16 cellular contexts compared by ENCODE assay signal in genomic region chr22:19596680-19597398, GRCh38.
DNase-seq lines count a peak whose midpoint lies in the region; ATAC-seq and TF ChIP-seq lines count a peak whose summit lies in the region.
"Had no signal": no experiment of that assay in that cellular context is flagged by ENCODE, and none has a peak within 500 bp of the region (broad histone marks: within the 10 kb centered on the region; RNA-seq: fewer than 3 reads in every experiment).

No MANE protein-coding gene starts in this region.

- CTCF ChIA-PET in A673 (lab: Charles Lee) = no interaction called here
- CTCF ChIA-PET in activated CD4-positive, alpha-beta memory T cell treated with anti-CD3 and anti-CD28 coated beads for 36 hours (lab: Charles Lee) = no interaction called here

- intact Hi-C loops in A673 (cut with micrococcal nuclease; ENCODE audit: unreplicated experiment) = no loop called here
- intact Hi-C loops in activated CD4-positive, alpha-beta memory T cell treated with anti-CD3 and anti-CD28 coated beads for 36 hours (cut with micrococcal nuclease) = loop anchor here (1.0 kb wide), 2 partner anchors 10 to 17 kb away; no protein-coding TSS in a partner anchor

- H3K27me3 Mint-ChIP-seq in GM23338 (ENCODE audit: insufficient read depth, low read depth, poor library complexity) = peaks cover 5% of the 10 kb centered on the region
- no peaks in the 10 kb centered on the region for H3K27me3 Mint-ChIP-seq in activated CD4-positive, alpha-beta memory T cell treated with anti-CD3 and anti-CD28 coated beads for 36 hours

- H3K79me2 ChIP-seq in GM23338 (replicated peaks; ENCODE audit: insufficient read depth) = no peaks in the 10 kb centered on the region

- no peaks in the 10 kb centered on the region for H3K9me3 Mint-ChIP-seq in GM23338
- no peaks in the 10 kb centered on the region for H3K9me3 Mint-ChIP-seq in activated CD4-positive, alpha-beta memory T cell treated with anti-CD3 and anti-CD28 coated beads for 36 hours
- H3K9me3 Mint-ChIP-seq: neural crest cell had no signal

- H3K27ac Mint-ChIP-seq in GM23338 = no peak overlapping the region
- peak overlapping the region; percentile 72 for H3K27ac Mint-ChIP-seq in activated CD4-positive, alpha-beta memory T cell treated with anti-CD3 and anti-CD28 coated beads for 36 hours

- ATAC-seq in GM23338 = peak; percentile 80
- ATAC-seq in left lobe of liver = peak; percentile 37
- ATAC-seq: gastroesophageal sphincter, left colon, SK-N-SH treated with all-trans-retinoic acid at 6 μM for 48 hours had no signal

- H3K27me3 ChIP-seq in A673 (replicated peaks; ENCODE audit: insufficient read depth, low read depth, low read length, poor library complexity) = no peaks in the 10 kb centered on the region
- no peaks in the 10 kb centered on the region for H3K27me3 ChIP-seq in GM23338 (ENCODE audit: insufficient read depth)
- H3K27me3 ChIP-seq: BE2C had no signal

- H4K20me1 ChIP-seq in GM23338 (replicated peaks; ENCODE audit: insufficient read depth) = no peaks in the 10 kb centered on the region

- peaks cover 9% of the 10 kb centered on the region for H3K4me1 Mint-ChIP-seq in GM23338
- peaks cover 33% of the 10 kb centered on the region for H3K4me1 Mint-ChIP-seq in activated CD4-positive, alpha-beta memory T cell treated with anti-CD3 and anti-CD28 coated beads for 36 hours (ENCODE audit: low read depth)

- no TSS peak for BruUV-seq in A673 (replicated peaks; lab: Mats Ljungman, UMichigan)

- H3F3A ChIP-seq in GM23338 (replicated peaks; ENCODE audit: low read depth) = no peaks in the 10 kb centered on the region

- H3K4me3 Mint-ChIP-seq in GM23338 = no peak overlapping the region
- H3K4me3 Mint-ChIP-seq in activated CD4-positive, alpha-beta memory T cell treated with anti-CD3 and anti-CD28 coated beads for 36 hours = no peak overlapping the region
- H3K4me3 Mint-ChIP-seq: neural crest cell had no signal

- H2AFZ ChIP-seq in GM23338 = peak overlapping the region; percentile 47; the same call in 1 of the 2 replicates

- no peaks in the 10 kb centered on the region for H3K36me3 Mint-ChIP-seq in GM23338 (ENCODE audit: low read depth)
- H3K36me3 Mint-ChIP-seq in activated CD4-positive, alpha-beta memory T cell treated with anti-CD3 and anti-CD28 coated beads for 36 hours = no peaks in the 10 kb centered on the region

- H3K27ac ChIP-seq in A673 (ENCODE audit: low read depth, low read length, poor library complexity, severe bottlenecking) = no peak overlapping the region
- H3K27ac ChIP-seq in GM23338 (ENCODE audit: low read depth) = no peak overlapping the region
- H3K27ac ChIP-seq: gastroesophageal sphincter had no signal

- H3K9me3 ChIP-seq in A673 (ENCODE audit: low read depth, low read length, poor library complexity, severe bottlenecking) = no peaks in the 10 kb centered on the region
- H3K9me3 ChIP-seq: BE2C, gastroesophageal sphincter had no signal

- no peaks in the 10 kb centered on the region for H3K36me3 ChIP-seq in A673 (ENCODE audit: insufficient read depth, low read length, poor library complexity, severe bottlenecking)
- H3K36me3 ChIP-seq in GM23338 (ENCODE audit: insufficient read depth) = no peaks in the 10 kb centered on the region
- H3K36me3 ChIP-seq: BE2C, gastroesophageal sphincter had no signal

- no peak overlapping the region for H3K4me3 ChIP-seq in A673 (ENCODE audit: low read depth, low read length, poor library complexity, severe bottlenecking)
- no peak overlapping the region for H3K4me3 ChIP-seq in GM23338
- H3K4me3 ChIP-seq: gastroesophageal sphincter had no signal

- peaks cover 5% of the 10 kb centered on the region; the same call in 1 of the 2 replicates for H3K9me2 ChIP-seq in GM23338 (ENCODE audit: insufficient read depth)

- POLR2A ChIA-PET in A673 (lab: Charles Lee; ENCODE audit: low non-redundant PET) = no interaction called here
- POLR2A ChIA-PET in activated CD4-positive, alpha-beta memory T cell treated with anti-CD3 and anti-CD28 coated beads for 36 hours (lab: Charles Lee) = no interaction called here

- no peak overlapping the region for H3K4me2 ChIP-seq in GM23338

- TF ChIP-seq CTCF in A673 (conservative IDR thresholded peaks at IDR 0.05; ENCODE audit: low read depth, low read length) (no peak), GM23338 (conservative IDR thresholded peaks at IDR 0.05; ENCODE audit: low read depth in 2 of 2) (no peak)

- H3K4me1 ChIP-seq in A673 (ENCODE audit: insufficient read depth, low read length, poor library complexity, severe bottlenecking) (peaks cover 3% of the 10 kb centered on the region), GM23338 (ENCODE audit: insufficient read depth) (peaks cover 8% of the 10 kb centered on the region)
- H3K4me1 ChIP-seq: BE2C, gastroesophageal sphincter had no signal

- peak; percentile 19 for DNase-seq in A673 (ENCODE audit: low spot score)
- no peak for DNase-seq in GM23338 (ENCODE audit: low spot score)
- DNase-seq in activated CD4-positive, alpha-beta memory T cell treated with anti-CD3 and anti-CD28 coated beads for 36 hours = peak; percentile 33
- no peak for DNase-seq in left lobe of liver (ENCODE audit: low spot score)
- no peak for DNase-seq in DMS 273 (lab: John Stamatoyannopoulos, UW; ENCODE audit: unreplicated experiment)
- no peak for DNase-seq in NCI-H1048 (lab: John Stamatoyannopoulos, UW)
- no peak for DNase-seq in D341Med (ENCODE audit: low spot score)
- DNase-seq in DMS153 (lab: John Stamatoyannopoulos, UW) = no peak
- DNase-seq: anterior cingulate cortex; BE2C; left colon; NCI-H1417 treated with DMSO at 0.1 percent for 48 hours; stimulated activated CD8-positive, alpha-beta memory T cell treated with anti-CD3 and anti-CD28 coated beads, Interleukin-4, amount 100 ng/mL, for 48 hours had no signal

TF ChIP-seq in GM23338, 12 proteins besides CTCF, POLR2A, EP300 and RAD21 (continues in another document):
- no peak for TF ChIP-seq CREB1 (CRISPR knock-in tag; IDR thresholded peaks at IDR 0.05; ENCODE audit: low read depth)
- TF ChIP-seq, protein P1, sequence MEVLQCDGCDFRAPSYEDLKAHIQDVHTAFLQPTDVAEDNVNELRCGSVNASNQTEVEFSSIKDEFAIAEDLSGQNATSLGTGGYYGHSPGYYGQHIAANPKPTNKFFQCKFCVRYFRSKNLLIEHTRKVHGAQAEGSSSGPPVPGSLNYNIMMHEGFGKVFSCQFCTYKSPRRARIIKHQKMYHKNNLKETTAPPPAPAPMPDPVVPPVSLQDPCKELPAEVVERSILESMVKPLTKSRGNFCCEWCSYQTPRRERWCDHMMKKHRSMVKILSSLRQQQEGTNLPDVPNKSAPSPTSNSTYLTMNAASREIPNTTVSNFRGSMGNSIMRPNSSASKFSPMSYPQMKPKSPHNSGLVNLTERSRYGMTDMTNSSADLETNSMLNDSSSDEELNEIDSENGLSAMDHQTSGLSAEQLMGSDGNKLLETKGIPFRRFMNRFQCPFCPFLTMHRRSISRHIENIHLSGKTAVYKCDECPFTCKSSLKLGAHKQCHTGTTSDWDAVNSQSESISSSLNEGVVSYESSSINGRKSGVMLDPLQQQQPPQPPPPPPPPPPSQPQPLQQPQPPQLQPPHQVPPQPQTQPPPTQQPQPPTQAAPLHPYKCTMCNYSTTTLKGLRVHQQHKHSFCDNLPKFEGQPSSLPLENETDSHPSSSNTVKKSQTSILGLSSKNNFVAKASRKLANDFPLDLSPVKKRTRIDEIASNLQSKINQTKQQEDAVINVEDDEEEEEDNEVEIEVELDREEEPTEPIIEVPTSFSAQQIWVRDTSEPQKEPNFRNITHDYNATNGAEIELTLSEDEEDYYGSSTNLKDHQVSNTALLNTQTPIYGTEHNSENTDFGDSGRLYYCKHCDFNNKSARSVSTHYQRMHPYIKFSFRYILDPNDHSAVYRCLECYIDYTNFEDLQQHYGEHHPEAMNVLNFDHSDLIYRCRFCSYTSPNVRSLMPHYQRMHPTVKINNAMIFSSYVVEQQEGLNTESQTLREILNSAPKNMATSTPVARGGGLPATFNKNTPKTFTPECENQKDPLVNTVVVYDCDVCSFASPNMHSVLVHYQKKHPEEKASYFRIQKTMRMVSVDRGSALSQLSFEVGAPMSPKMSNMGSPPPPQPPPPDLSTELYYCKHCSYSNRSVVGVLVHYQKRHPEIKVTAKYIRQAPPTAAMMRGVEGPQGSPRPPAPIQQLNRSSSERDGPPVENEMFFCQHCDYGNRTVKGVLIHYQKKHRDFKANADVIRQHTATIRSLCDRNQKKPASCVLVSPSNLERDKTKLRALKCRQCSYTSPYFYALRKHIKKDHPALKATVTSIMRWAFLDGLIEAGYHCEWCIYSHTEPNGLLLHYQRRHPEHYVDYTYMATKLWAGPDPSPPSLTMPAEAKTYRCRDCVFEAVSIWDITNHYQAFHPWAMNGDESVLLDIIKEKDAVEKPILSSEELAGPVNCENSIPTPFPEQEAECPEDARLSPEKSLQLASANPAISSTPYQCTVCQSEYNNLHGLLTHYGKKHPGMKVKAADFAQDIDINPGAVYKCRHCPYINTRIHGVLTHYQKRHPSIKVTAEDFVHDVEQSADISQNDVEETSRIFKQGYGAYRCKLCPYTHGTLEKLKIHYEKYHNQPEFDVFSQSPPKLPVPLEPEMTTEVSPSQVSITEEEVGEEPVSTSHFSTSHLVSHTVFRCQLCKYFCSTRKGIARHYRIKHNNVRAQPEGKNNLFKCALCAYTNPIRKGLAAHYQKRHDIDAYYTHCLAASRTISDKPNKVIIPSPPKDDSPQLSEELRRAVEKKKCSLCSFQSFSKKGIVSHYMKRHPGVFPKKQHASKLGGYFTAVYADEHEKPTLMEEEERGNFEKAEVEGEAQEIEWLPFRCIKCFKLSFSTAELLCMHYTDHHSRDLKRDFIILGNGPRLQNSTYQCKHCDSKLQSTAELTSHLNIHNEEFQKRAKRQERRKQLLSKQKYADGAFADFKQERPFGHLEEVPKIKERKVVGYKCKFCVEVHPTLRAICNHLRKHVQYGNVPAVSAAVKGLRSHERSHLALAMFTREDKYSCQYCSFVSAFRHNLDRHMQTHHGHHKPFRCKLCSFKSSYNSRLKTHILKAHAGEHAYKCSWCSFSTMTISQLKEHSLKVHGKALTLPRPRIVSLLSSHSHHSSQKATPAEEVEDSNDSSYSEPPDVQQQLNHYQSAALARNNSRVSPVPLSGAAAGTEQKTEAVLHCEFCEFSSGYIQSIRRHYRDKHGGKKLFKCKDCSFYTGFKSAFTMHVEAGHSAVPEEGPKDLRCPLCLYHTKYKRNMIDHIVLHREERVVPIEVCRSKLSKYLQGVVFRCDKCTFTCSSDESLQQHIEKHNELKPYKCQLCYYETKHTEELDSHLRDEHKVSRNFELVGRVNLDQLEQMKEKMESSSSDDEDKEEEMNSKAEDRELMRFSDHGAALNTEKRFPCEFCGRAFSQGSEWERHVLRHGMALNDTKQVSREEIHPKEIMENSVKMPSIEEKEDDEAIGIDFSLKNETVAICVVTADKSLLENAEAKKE (CRISPR knock-in tag; IDR thresholded peaks at IDR 0.05) = no peak

Comparison
In these comparisons a context has a peak if more than half of its experiments do, and no peak if none do; other contexts are left out.
1. DNase-seq: peak in A673 (single experiment) and activated CD4-positive, alpha-beta memory T cell treated with anti-CD3 and anti-CD28 coated beads for 36 hours (single experiment); none in GM23338 (single experiment), left lobe of liver (single experiment), DMS 273 (single experiment), NCI-H1048 (single experiment), D341Med (single experiment) and DMS153 (single experiment).